19 cellular contexts compared by ENCODE assay signal in the genomic region with DNA sequence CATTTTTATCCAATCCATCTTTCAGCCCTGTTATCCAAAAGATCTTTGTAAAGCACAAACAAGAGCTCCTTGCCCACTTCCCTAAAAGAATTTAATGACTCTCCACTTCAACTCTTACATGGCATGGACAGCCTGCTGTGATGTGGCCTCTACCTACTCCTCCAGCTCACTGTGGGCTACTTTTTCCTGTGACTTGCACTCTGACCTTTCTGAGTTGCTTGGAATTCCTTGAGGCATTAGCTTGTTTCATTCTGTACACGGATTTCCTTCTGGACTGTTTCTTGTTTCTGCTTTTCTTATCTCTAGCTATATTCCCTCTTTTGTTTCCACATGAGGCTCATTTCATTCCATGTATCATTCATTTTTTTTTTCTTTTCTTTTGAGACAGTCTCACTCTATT. TPM values are rescaled to one million over a fixed set of nuclear protein-coding genes. Genes with fewer than 3 reads are reported as not detected.
DNase-seq lines count a peak whose midpoint lies in the region; ATAC-seq and TF ChIP-seq lines count a peak whose summit lies in the region.
"Had no signal": no experiment of that assay in that cellular context is flagged by ENCODE, and none has a peak within 500 bp of the region (broad histone marks: within the 10 kb centered on the region; RNA-seq: fewer than 3 reads in every experiment).

No MANE protein-coding gene starts in this region.

- peaks cover 23% of the 10 kb centered on the region for H3K36me3 Mint-ChIP-seq in HFFc6 (ENCODE audit: low read depth)
- H3K36me3 Mint-ChIP-seq in chondrocyte (ENCODE audit: low read depth) = peaks cover 36% of the 10 kb centered on the region
- H3K36me3 Mint-ChIP-seq in memory B cell = peaks cover 55% of the 10 kb centered on the region
- peaks cover 99% of the 10 kb centered on the region for H3K36me3 Mint-ChIP-seq in stimulated activated effector memory CD8-positive, alpha-beta T cell treated with anti-CD3 and anti-CD28 coated beads, Interleukin-12 subunit alpha, Interleukin-12 subunit beta, amount 100 ng/mL, for 72 hours

- H3K27me3 Mint-ChIP-seq in HFFc6 (ENCODE audit: insufficient read depth) = no peaks in the 10 kb centered on the region
- H3K27me3 Mint-ChIP-seq in chondrocyte (ENCODE audit: low read depth) = no peaks in the 10 kb centered on the region
- H3K27me3 Mint-ChIP-seq in memory B cell = no peaks in the 10 kb centered on the region

- H3K4me1 Mint-ChIP-seq in HFFc6 (ENCODE audit: low read depth) (no peaks in the 10 kb centered on the region), chondrocyte (ENCODE audit: low read depth) (peaks cover 5% of the 10 kb centered on the region), memory B cell (peaks cover 5% of the 10 kb centered on the region)
- no peaks in the 10 kb centered on the region for H3K4me1 Mint-ChIP-seq in stimulated activated effector memory CD8-positive, alpha-beta T cell treated with anti-CD3 and anti-CD28 coated beads, Interleukin-12 subunit alpha, Interleukin-12 subunit beta, amount 100 ng/mL, for 72 hours

- TF ChIP-seq CTCF in HFFc6 (IDR thresholded peaks at IDR 0.05) (no peak), chondrocyte (IDR thresholded peaks at IDR 0.05) (no peak)

- no peak for ATAC-seq in memory B cell (ENCODE audit: low read depth)
- ATAC-seq in stimulated activated effector memory CD8-positive, alpha-beta T cell treated with anti-CD3 and anti-CD28 coated beads, Interleukin-12 subunit alpha, Interleukin-12 subunit beta, amount 100 ng/mL, for 72 hours = no peak
- ATAC-seq: Panc1 had no signal

- DNase-seq in HFFc6 (no peak), chondrocyte (ENCODE audit: low spot score) (no peak), memory B cell (ENCODE audit: low spot score in 2 of 2) (no peak), MV-4-11 (lab: John Stamatoyannopoulos, UW) (no peak), SHP77 (lab: John Stamatoyannopoulos, UW) (no peak)
- DNase-seq in stimulated activated effector memory CD8-positive, alpha-beta T cell treated with anti-CD3 and anti-CD28 coated beads, Interleukin-12 subunit alpha, Interleukin-12 subunit beta, amount 100 ng/mL, for 72 hours (ENCODE audit: low spot score in 2 of 2) = no peak
- no peak for DNase-seq in activated CD4-positive, CD25-positive, alpha-beta regulatory T cell treated with anti-CD3 and anti-CD28 coated beads, Interleukin-2, amount 50 U/mL, for 72 hours
- DNase-seq: HCEC 1CT, IMR-90, KG1, MG63, NCI-H1092, NCI-H1417 treated with DMSO at 0.1 percent for 48 hours, NCI-H1694 treated with DMSO at 0.1 percent for 48 hours, NCI-H2081, NCI-H2227 treated with DMSO at 0.1 percent for 48 hours, NCI-H526 treated with DMSO at 0.1 percent for 48 hours, SHP77 treated with DMSO at 0.1 percent for 48 hours had no signal

- H3K27ac Mint-ChIP-seq in HFFc6 = peak overlapping the region; percentile 23; the same call in 1 of the 2 replicates
- peak overlapping the region; percentile 15 for H3K27ac Mint-ChIP-seq in chondrocyte (ENCODE audit: unreplicated experiment)
- H3K27ac Mint-ChIP-seq in memory B cell = peak overlapping the region; percentile 18
- H3K27ac Mint-ChIP-seq in stimulated activated effector memory CD8-positive, alpha-beta T cell treated with anti-CD3 and anti-CD28 coated beads, Interleukin-12 subunit alpha, Interleukin-12 subunit beta, amount 100 ng/mL, for 72 hours = peak overlapping the region; percentile 3

- H3K4me3 Mint-ChIP-seq in HFFc6 (no peak overlapping the region), chondrocyte (ENCODE audit: unreplicated experiment) (no peak overlapping the region), memory B cell (no peak overlapping the region)
- no peak overlapping the region for H3K4me3 Mint-ChIP-seq in stimulated activated effector memory CD8-positive, alpha-beta T cell treated with anti-CD3 and anti-CD28 coated beads, Interleukin-12 subunit alpha, Interleukin-12 subunit beta, amount 100 ng/mL, for 72 hours

- H3K9me3 Mint-ChIP-seq in HFFc6 (no peaks in the 10 kb centered on the region), chondrocyte (ENCODE audit: low read depth) (no peaks in the 10 kb centered on the region), memory B cell (no peaks in the 10 kb centered on the region)
- H3K9me3 Mint-ChIP-seq in stimulated activated effector memory CD8-positive, alpha-beta T cell treated with anti-CD3 and anti-CD28 coated beads, Interleukin-12 subunit alpha, Interleukin-12 subunit beta, amount 100 ng/mL, for 72 hours = no peaks in the 10 kb centered on the region

RNA-seq across cellular contexts. Expression of a gene that starts 15.2 kb away (rescaled TPM):
- 10 to 100 TPM; 18.1 to 23.2 (median 22.0) TPM for total RNA-seq in HFFc6 (2021; fragmentation: NEBNext Ultra II Directional; extraction: Animal tissue kit (Norgen Biotek cat#: 25700))
- 10.2 to 16.3 TPM (median 12.5 TPM) in 3 replicates for total RNA-seq in chondrocyte

RNA-seq across cellular contexts. Expression of a gene that starts 15.5 kb away (rescaled TPM):
- total RNA-seq in HFFc6 (2021; fragmentation: NEBNext Ultra II Directional; extraction: Animal tissue kit (Norgen Biotek cat#: 25700)) = 1 to 10 TPM in 4 of 6 experiments, under 1 TPM in 2; 0.83 to 1.5 (median 1.2) TPM
- 2.9 to 3.4 TPM (median 3.2 TPM) in 3 replicates for total RNA-seq in chondrocyte
